In genomic region chr6:162705736-162706135, GRCh38 we compare ENCODE assay signal across 26 cellular contexts. TPM values are rescaled to one million over a fixed set of nuclear protein-coding genes. Genes with fewer than 3 reads are reported as not detected.
DNase-seq lines count a peak whose midpoint lies in the region; ATAC-seq, FAIRE-seq and TF ChIP-seq lines count a peak whose summit lies in the region.
"Had no signal": no experiment of that assay in that cellular context is flagged by ENCODE, and none has a peak within 500 bp of the region (broad histone marks: within the 10 kb centered on the region; RNA-seq: fewer than 3 reads in every experiment).

No MANE protein-coding gene starts in this region.

- H3K9me3 ChIP-seq in cardiac muscle cell (ENCODE audit: low read depth): no peaks in the 10 kb centered on the region
- no peaks in the 10 kb centered on the region for H3K9me3 ChIP-seq in right atrium auricular region
- no peaks in the 10 kb centered on the region for H3K9me3 ChIP-seq in kidney (ENCODE audit: control insufficient read depth in 1 of 2, low read length in 2 of 2)
- H3K9me3 ChIP-seq: upper lobe of left lung had no signal

- H3K27ac ChIP-seq in cardiac muscle cell (peak overlapping the region; percentile 22), right atrium auricular region (peak overlapping the region in 1 of 2 donors; percentile 59), kidney (ENCODE audit: low read depth in 2 of 2, low read length in 2 of 2) (no peak overlapping the region)
- H3K27ac ChIP-seq: C4-2B had no signal

- DNase-seq in cardiac muscle cell (ENCODE audit: low read depth in 1 of 2, low spot score in 1 of 2) (no peak), right atrium auricular region (ENCODE audit: low spot score) (no peak), NCI-H69 (lab: John Stamatoyannopoulos, UW) (peak; percentile 98), kidney (no peak), NCI-H2029 (lab: John Stamatoyannopoulos, UW) (no peak), activated gamma-delta T cell (lab: John Stamatoyannopoulos, UW) (no peak)
- DNase-seq in activated effector memory CD4-positive, alpha-beta T cell treated with Interleukin-2 at 50 U/mL for 16 hours: no peak
- DNase-seq: activated CD8-positive, alpha-beta memory T cell treated with anti-CD3 and anti-CD28 coated beads for 24 hours; activated naive CD4-positive, alpha-beta T cell treated with anti-CD3 and anti-CD28 coated beads, Interleukin-2, amount 10 ng/mL, durations not matched to agents 7 days and 5 days; activated T-cell treated with anti-CD3 and anti-CD28 coated beads, Interleukin-2, amount 50 U/mL, for 48 hours; amniotic stem cell; Calu3; kidney glomerular epithelial cell; NCI-H2107; small intestine; stimulated activated CD4-positive, alpha-beta T cell treated with anti-CD3 and anti-CD28 coated beads, Interleukin-2, amount 100 ng/mL, for 24 hours; T-helper 17 cell had no signal

- H3K4me1 ChIP-seq in cardiac muscle cell (ENCODE audit: low read depth) (peaks cover 19% of the 10 kb centered on the region), right atrium auricular region (peaks cover 0 to 12% of the 10 kb centered on the region in 2 donors), kidney (ENCODE audit: control insufficient read depth in 1 of 2, insufficient read depth in 1 of 2, low read depth in 1 of 2, low read length in 2 of 2) (peaks cover 0 to 4% of the 10 kb centered on the region in 2 donors)

- no peak overlapping the region for H3K4me3 ChIP-seq in cardiac muscle cell
- H3K4me3 ChIP-seq in right atrium auricular region: peak overlapping the region in 1 of 2 donors; percentile 20
- H3K4me3 ChIP-seq in kidney (ENCODE audit: low read length in 2 of 2): peak overlapping the region; percentile 3 to 25

- no peak for TF ChIP-seq CTCF in cardiac muscle cell (IDR thresholded peaks at IDR 0.05; ENCODE audit: low read depth, low read length)
- no peak for TF ChIP-seq CTCF in right atrium auricular region (IDR thresholded peaks at IDR 0.05)
- no peak for TF ChIP-seq CTCF in kidney (IDR thresholded peaks at IDR 0.05; ENCODE audit: borderline replicate concordance, extremely low read depth, insufficient read depth)

- H3K27me3 ChIP-seq in cardiac muscle cell: no peaks in the 10 kb centered on the region
- H3K27me3 ChIP-seq in right atrium auricular region: no peaks in the 10 kb centered on the region
- H3K27me3 ChIP-seq: upper lobe of left lung had no signal

- intact Hi-C loops in kidney (cut with DNase I): no loop called here

- ATAC-seq in HG02798 (IDR thresholded peaks at IDR 0.05; ENCODE audit: poor library complexity, unreplicated experiment): no peak
- ATAC-seq: HCT116, T-helper 17 cell had no signal

- no peak for FAIRE-seq in kidney (lab: Jason Lieb, UNC)
- FAIRE-seq: bronchial epithelial cell, endothelial cell of umbilical vein, small intestine had no signal

- no peak overlapping the region for H3K9ac ChIP-seq in kidney (ENCODE audit: low read length in 2 of 2)

- H3K36me3 ChIP-seq in cardiac muscle cell (no peaks in the 10 kb centered on the region), right atrium auricular region (no peaks in the 10 kb centered on the region), kidney (ENCODE audit: control insufficient read depth in 1 of 2, insufficient read depth in 2 of 2, low read length in 2 of 2) (no peaks in the 10 kb centered on the region)
- H3K36me3 ChIP-seq: upper lobe of left lung had no signal

RNA-seq across cellular contexts. Expression of gene PRKN, which starts 21.8 kb away (rescaled TPM):
- total RNA-seq in cardiac muscle cell (8.0 and 28.1 TPM in 2 replicates), right atrium auricular region (10 to 100 TPM; 15.7 to 19.3 TPM), kidney (10.4 TPM)
- polyA plus RNA-seq in cardiac muscle cell (11.7 and 14.5 TPM in 2 replicates), kidney (ENCODE audit: insufficient read depth, low read depth, low replicate concordance) (8.6 TPM)
- total RNA-seq: Daoy, endothelial cell of umbilical vein, RPMI7951 had no signal

RNA-seq across cellular contexts. Expression of gene PACRG, which starts 22.0 kb away (rescaled TPM):
- total RNA-seq in cardiac muscle cell (0.83 and 0.99 TPM in 2 replicates), right atrium auricular region (10 to 100 TPM in 1 of 2 donors, 1 to 10 TPM in 1; 2.8 to 21.3 TPM), kidney (7.4 TPM)
- polyA plus RNA-seq in cardiac muscle cell (3.7 TPM in 2 replicates), kidney (ENCODE audit: insufficient read depth, low read depth, low replicate concordance) (20.0 TPM)
- total RNA-seq: A673, Daoy, endothelial cell of umbilical vein, RPMI7951 had no signal
